In the genomic region with DNA sequence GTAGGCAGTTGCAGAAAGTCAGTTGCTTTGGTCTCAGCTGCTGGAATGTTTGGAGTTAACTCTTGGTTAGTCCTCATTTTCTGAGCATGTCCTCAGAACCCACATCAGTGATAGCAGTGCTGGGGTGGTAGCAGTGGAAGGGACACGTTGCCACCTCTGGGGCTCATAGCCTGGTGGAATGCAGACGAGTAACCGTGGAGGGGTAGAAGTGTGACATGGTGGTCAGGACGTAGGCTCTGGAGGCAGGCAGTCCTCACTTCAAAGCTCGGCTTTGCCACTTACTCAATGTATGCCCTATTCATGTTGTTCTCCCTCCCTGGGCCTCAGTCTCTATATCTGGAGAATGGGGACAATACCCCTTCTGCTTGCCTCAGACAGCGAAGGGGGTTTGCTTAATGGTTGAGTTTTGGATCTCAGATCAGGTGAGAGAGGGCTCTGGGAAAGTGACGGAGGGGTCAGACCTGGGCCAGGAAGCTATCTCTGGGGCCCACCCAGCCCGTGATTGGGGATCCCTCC, we compare ENCODE assay signal across 1 cellular context.
TF ChIP-seq lines count a peak whose summit lies in the region.

No MANE protein-coding gene starts in this region.

TF ChIP-seq in endothelial cell of umbilical vein, 7 proteins besides CTCF, POLR2A, EP300 and RAD21:
- TF ChIP-seq GATA2 (IDR thresholded peaks at IDR 0.05; ENCODE audit: insufficient read depth, insufficient read length, low read depth, low read length), result no peak
- TF ChIP-seq MYC (IDR thresholded peaks at IDR 0.05; ENCODE audit: low read depth, low read length), result no peak
- no peak for TF ChIP-seq EZH2 (IDR thresholded peaks at IDR 0.05; ENCODE audit: borderline replicate concordance, low read depth, low read length, severe bottlenecking)
